In the genomic region with DNA sequence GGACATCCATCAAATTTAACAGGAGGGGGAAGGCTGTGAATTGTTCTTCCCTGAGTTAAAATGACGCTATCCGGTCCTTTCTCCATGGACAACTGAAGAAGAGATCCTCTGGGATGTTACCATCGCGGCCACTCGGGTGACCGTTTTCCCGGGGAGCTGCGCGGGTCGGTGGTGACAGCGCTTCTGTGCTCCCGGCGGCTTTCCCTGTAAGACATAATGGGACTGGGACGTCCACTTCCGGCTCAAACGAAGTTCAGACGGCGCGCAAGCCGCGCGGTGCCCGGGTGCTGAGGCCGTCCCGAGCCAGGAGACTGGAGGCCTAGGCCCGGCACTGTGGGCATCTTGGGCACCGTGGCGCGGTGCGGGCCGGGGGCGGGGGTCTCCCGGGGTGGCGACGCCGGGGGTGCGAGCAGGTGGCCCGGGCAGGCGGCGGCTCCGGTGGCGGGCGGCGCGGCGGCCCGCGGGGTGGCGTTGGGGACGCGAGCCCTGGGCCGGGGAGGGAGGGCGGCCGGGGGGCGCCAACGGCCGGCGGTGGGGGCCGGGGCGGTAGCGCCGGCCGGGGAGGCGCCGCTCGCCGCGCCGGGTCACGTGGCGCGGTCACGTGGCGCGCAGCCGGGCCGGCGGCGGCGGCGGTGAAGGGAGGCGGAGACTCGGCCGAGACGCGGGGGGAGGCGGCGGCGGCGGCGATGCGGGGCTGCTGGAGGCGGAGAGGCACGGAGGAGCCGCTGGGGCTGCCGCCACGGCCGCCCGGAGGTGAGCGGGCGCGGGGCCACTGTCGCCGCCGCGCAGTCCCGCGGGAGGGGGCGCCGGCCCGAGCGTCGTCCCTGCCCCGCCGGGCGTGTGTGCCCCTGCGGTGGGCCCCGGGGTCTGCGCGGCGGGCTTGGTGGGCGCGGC, we compare ENCODE assay signal across 8 cellular contexts.
DNase-seq lines count a peak whose midpoint lies in the region; TF ChIP-seq lines count a peak whose summit lies in the region.

No MANE protein-coding gene starts in this region.

- WGBS in hepatocyte (ENCODE audit: low lambda C conversion rate, missing lambda C conversion rate), result 1% methylated on average over 29 of the region's 123 CpGs

- intact Hi-C loops in ascending aorta (cut with DNase I), result loop anchor here (2.0 to 5.0 kb wide), 3 partner anchors 59 to 413 kb away; a partner anchor contains a TSS

- peaks cover 53% of the 10 kb centered on the region for H3K79me2 ChIP-seq in hepatocyte

- H3K27ac ChIP-seq in ascending aorta (peak overlapping the region; percentile 85 to 94), hepatocyte (peak overlapping the region; percentile 96)

- H3K4me1 ChIP-seq in ascending aorta (peaks cover 0 to 5% of the 10 kb centered on the region in 2 donors), hepatocyte (ENCODE audit: insufficient read depth) (peaks cover 21% of the 10 kb centered on the region)

- DNase-seq in GM03348 (ENCODE audit: low spot score) (peak; percentile 95), H7 (peak; percentile 96), MG63 (peak; percentile 73), T-helper 2 cell (peak; percentile 54 to 83 (median 67)), ascending aorta (ENCODE audit: low spot score in 2 of 2) (peak in 1 of 2 donors; percentile 85), hepatocyte (ENCODE audit: low spot score) (peak; percentile 91), retina (peak; percentile 80), cerebellar nuclear complex (lab: John Stamatoyannopoulos, UW) (no peak)

- H3K4me2 ChIP-seq in hepatocyte, result peak overlapping the region; percentile 94

- H2AFZ ChIP-seq in hepatocyte, result peak overlapping the region; percentile 84

- H3K4me3 ChIP-seq in H7 (ENCODE audit: insufficient read depth, low read depth, low read length), result peak overlapping the region; percentile 81
- H3K4me3 ChIP-seq in MG63, result peak overlapping the region; percentile 77
- peak overlapping the region; percentile 84 to 87 for H3K4me3 ChIP-seq in ascending aorta
- peak overlapping the region; percentile 65 for H3K4me3 ChIP-seq in hepatocyte

- H3K36me3 ChIP-seq in H7 (replicated peaks; ENCODE audit: control insufficient read depth, insufficient read depth, low read length) (no peaks in the 10 kb centered on the region), MG63 (no peaks in the 10 kb centered on the region), ascending aorta (no peaks in the 10 kb centered on the region), hepatocyte (replicated peaks; ENCODE audit: insufficient read depth, low read depth) (no peaks in the 10 kb centered on the region)

- no peaks in the 10 kb centered on the region for H3K9me2 ChIP-seq in hepatocyte (replicated peaks; ENCODE audit: insufficient read depth)

- TF ChIP-seq CTCF in ascending aorta (IDR thresholded peaks at IDR 0.05) (no peak), hepatocyte (IDR thresholded peaks at IDR 0.05; ENCODE audit: poor library complexity) (no peak)

- H3K9me3 ChIP-seq in MG63 (no peaks in the 10 kb centered on the region), ascending aorta (no peaks in the 10 kb centered on the region), hepatocyte (ENCODE audit: low read depth) (no peaks in the 10 kb centered on the region)

- peaks cover 33% of the 10 kb centered on the region for H4K20me1 ChIP-seq in hepatocyte (ENCODE audit: insufficient read depth, poor library complexity, severe bottlenecking)

- peaks cover 9% of the 10 kb centered on the region for H3K27me3 ChIP-seq in H7 (ENCODE audit: control insufficient read depth, insufficient read depth, low read length)
- no peaks in the 10 kb centered on the region for H3K27me3 ChIP-seq in MG63
- H3K27me3 ChIP-seq in ascending aorta, result no peaks in the 10 kb centered on the region
- H3K27me3 ChIP-seq in hepatocyte, result no peaks in the 10 kb centered on the region

Comparison
In these comparisons a context has a peak if more than half of its experiments do, and no peak if none do; other contexts are left out.
1. DNase-seq: peak in GM03348 (single experiment), H7 (single experiment), MG63 (single experiment), T-helper 2 cell (5 of 5), hepatocyte (single experiment) and retina (single experiment); none in cerebellar nuclear complex (0 of 2).
2. Peak in every context shown above with its lines, with median percentiles within 50 percentile points of each other: H3K4me3 ChIP-seq.